ENCODE assay signal across 1 cellular context in genomic region chr6:142030115-142030619, GRCh38.
TF ChIP-seq lines count a peak whose summit lies in the region.

No MANE protein-coding gene starts in this region.

TF ChIP-seq in K562, 482 proteins besides CTCF, POLR2A, EP300 and RAD21 (continued from another document):
- no peak for TF ChIP-seq SMC3 (conservative IDR thresholded peaks at IDR 0.05; ENCODE audit: insufficient read depth, low read depth, low read length)
- TF ChIP-seq ELF2 (CRISPR knock-in tag; IDR thresholded peaks at IDR 0.05) = 0 out of 2 replicates have a peak, but pooled peaks have one; percentile 29
- TF ChIP-seq PKNOX1 (IDR thresholded peaks at IDR 0.05) = peak; percentile 83
- TF ChIP-seq ELF1 (tag; IDR thresholded peaks at IDR 0.05) = peak; percentile 60
- TF ChIP-seq ZNF23 (CRISPR knock-in tag; IDR thresholded peaks at IDR 0.05) = no peak
- TF ChIP-seq SUPT5H (IDR thresholded peaks at IDR 0.05) = peak; percentile 68
- TF ChIP-seq TFAP4 (CRISPR knock-in tag; IDR thresholded peaks at IDR 0.05; ENCODE audit: borderline replicate concordance) = peak; percentile 74
- 0 out of 4 replicates have a peak, but pooled peaks of 1 of the 2 experiments have one; percentile 59 for TF ChIP-seq HDAC1 (IDR thresholded peaks at IDR 0.05)
- TF ChIP-seq SMARCE1 (IDR thresholded peaks at IDR 0.05) = 0 out of 2 replicates have a peak, but pooled peaks have one; percentile 14
- TF ChIP-seq XRCC4 (IDR thresholded peaks at IDR 0.05; ENCODE audit: extremely low read depth, insufficient read depth, insufficient read length) = no peak
- TF ChIP-seq RB1 (IDR thresholded peaks at IDR 0.05; ENCODE audit: low read depth) = peak; percentile 50; the same call in 1 of the 2 replicates
- TF ChIP-seq THRA (IDR thresholded peaks at IDR 0.05) = no peak
- peak; percentile 19 to 65; a peak in 1 of 4 replicates for TF ChIP-seq MNT (conservative IDR thresholded peaks at IDR 0.05)
- TF ChIP-seq MBD2 (IDR thresholded peaks at IDR 0.05; ENCODE audit: borderline replicate concordance, low read depth) = peak; percentile 26; the same call in 1 of the 2 replicates
- TF ChIP-seq PRDM10 (IDR thresholded peaks at IDR 0.05; ENCODE audit: partially characterized antibody) = no peak
- TF ChIP-seq DLX4 (CRISPR knock-in tag; IDR thresholded peaks at IDR 0.05) = no peak
- TF ChIP-seq CREB3L1 (IDR thresholded peaks at IDR 0.05; ENCODE audit: borderline replicate concordance, low read depth) = 0 out of 2 replicates have a peak, but pooled peaks have one; percentile 16
